ENCODE assay signal across 18 cellular contexts in the genomic region with DNA sequence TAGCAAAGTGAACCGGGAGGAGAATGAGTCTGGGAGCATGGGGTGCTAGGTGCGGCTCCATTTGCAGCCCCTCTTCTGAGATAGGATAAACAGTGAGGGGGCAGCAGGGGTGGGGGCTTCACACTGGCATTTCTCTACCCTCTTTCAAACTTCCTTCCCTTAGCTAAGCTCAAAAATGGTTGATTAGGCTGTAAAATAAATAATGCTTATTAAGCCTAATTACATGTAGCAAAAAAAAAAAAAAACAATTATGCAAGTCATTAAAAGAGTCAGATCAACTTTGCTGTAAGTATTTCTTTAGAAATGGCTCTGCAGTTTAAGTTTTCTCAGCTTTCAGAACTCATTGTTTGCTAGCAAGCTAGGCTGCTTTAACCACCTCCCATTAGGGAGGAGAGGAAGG.
"Had no signal": no experiment of that assay in that cellular context is flagged by ENCODE, and none has a peak within 500 bp of the region (broad histone marks: within the 10 kb centered on the region; RNA-seq: fewer than 3 reads in every experiment).

No MANE protein-coding gene starts in this region.

- H3K9me3 ChIP-seq: MG63 had no signal

- H3K4me3 ChIP-seq: MG63 had no signal

- H3K36me3 ChIP-seq: MG63 had no signal

- H3K27ac ChIP-seq: HL-60 had no signal

- DNase-seq: Karpas-422, KG1, MG63, NCI-H1092 treated with DMSO at 0.1 percent for 48 hours, NCI-H1436, NCI-H187, NCI-H2029, NCI-H2081 treated with DMSO at 0.1 percent for 48 hours, NCI-H2171, NCI-H226, NCI-H446, NCI-H510A, NCI-H524 treated with DMSO at 0.1 percent for 48 hours, NCI-H69, NCI-H774, RPMI8226, SHP77 had no signal

- H3K27me3 ChIP-seq: MG63 had no signal
